21 cellular contexts compared by ENCODE assay signal in the genomic region with DNA sequence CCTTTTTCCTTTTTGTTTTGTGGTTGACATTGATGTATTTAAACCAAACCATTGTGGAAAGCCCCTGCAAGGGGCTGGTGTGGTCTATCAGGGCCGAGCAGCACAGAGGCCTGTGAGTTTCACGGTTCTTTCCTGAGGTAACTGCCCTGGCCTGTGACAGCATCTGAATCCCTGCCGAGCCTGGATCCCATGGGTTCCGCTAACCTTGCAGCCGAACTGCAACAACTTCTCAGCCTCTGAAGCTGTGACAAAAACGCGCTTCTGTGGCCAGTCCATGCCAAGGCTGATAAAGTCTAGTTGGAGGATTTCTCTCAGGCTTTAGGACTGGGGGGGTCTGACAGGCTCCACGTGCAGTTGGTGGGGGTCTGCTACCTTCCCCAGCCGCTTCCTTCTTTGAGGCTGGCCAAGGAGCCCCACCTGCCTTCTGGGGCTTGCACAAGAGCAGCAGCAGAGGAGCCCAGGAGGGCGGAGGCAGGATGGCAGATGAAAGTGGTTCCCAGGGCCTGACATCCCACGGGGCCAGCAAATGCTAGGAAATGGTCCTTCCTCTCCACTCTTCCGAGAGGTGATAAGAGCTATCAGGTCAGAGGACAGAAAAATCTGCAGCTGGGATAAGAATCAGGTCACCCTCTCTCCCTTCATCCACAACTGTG.
A peak's percentile ranks its signal among the peaks of the same experiment; 100 is the strongest.
DNase-seq lines count a peak whose midpoint lies in the region; ATAC-seq and TF ChIP-seq lines count a peak whose summit lies in the region.
"Had no signal": no experiment of that assay in that cellular context is flagged by ENCODE, and none has a peak within 500 bp of the region (broad histone marks: within the 10 kb centered on the region; RNA-seq: fewer than 3 reads in every experiment).

No MANE protein-coding gene starts in this region.

- H3K79me1 ChIP-seq in neuronal stem cell (ENCODE audit: low read depth, low read length): no peaks in the 10 kb centered on the region

- H2BK12ac ChIP-seq in neuronal stem cell (ENCODE audit: low read length): no peak overlapping the region

- H3K9me3 ChIP-seq in neuronal stem cell (replicated peaks in 1 of 2; ENCODE audit: control insufficient read depth in 2 of 2, insufficient read depth in 1 of 2, low read depth in 1 of 2, low read length in 2 of 2): no peaks in the 10 kb centered on the region
- H3K9me3 ChIP-seq: Peyer's patch had no signal

- H3K27me3 Mint-ChIP-seq in activated T-cell treated with anti-CD3 and anti-CD28 coated beads, Interleukin-2, amount 50 U/mL, for 72 hours (ENCODE audit: low read depth): no peaks in the 10 kb centered on the region
- no peaks in the 10 kb centered on the region for H3K27me3 Mint-ChIP-seq in activated T-cell treated with anti-CD3 and anti-CD28 coated beads, Interleukin-2, amount 50 U/mL, for 4 hours (ENCODE audit: low read depth)
- H3K27me3 Mint-ChIP-seq: B cell; CD4-positive, CD25-positive, alpha-beta regulatory T cell had no signal

- no peak overlapping the region for H4K91ac ChIP-seq in neuronal stem cell (ENCODE audit: low read depth, low read length, poor library complexity)

- H3K36me3 ChIP-seq in neuronal stem cell (replicated peaks in 1 of 2; ENCODE audit: control insufficient read depth in 2 of 2, insufficient read depth in 2 of 2, low read length in 2 of 2): peaks cover 0 to 99% of the 10 kb centered on the region in 2 donors

- H3K36me3 Mint-ChIP-seq in activated T-cell treated with anti-CD3 and anti-CD28 coated beads, Interleukin-2, amount 50 U/mL, for 72 hours (ENCODE audit: insufficient read depth in 2 of 2): peaks cover 4 to 24% of the 10 kb centered on the region in 2 donors
- peaks cover 36% of the 10 kb centered on the region for H3K36me3 Mint-ChIP-seq in activated T-cell treated with anti-CD3 and anti-CD28 coated beads, Interleukin-2, amount 50 U/mL, for 4 hours (ENCODE audit: insufficient read depth)

- no peak overlapping the region for H2BK15ac ChIP-seq in neuronal stem cell (ENCODE audit: low read length)

- H3K4me1 Mint-ChIP-seq in activated T-cell treated with anti-CD3 and anti-CD28 coated beads, Interleukin-2, amount 50 U/mL, for 72 hours (ENCODE audit: low read depth): peaks cover 4% of the 10 kb centered on the region
- peaks cover 3% of the 10 kb centered on the region for H3K4me1 Mint-ChIP-seq in activated T-cell treated with anti-CD3 and anti-CD28 coated beads, Interleukin-2, amount 50 U/mL, for 4 hours (ENCODE audit: low read depth)

- H3K27me3 ChIP-seq in neuronal stem cell (ENCODE audit: control insufficient read depth in 3 of 3, insufficient read depth in 3 of 3, low read depth in 1 of 3, low read length in 3 of 3): no peaks in the 10 kb centered on the region
- H3K27me3 ChIP-seq: Peyer's patch had no signal

- H3K4me3 ChIP-seq in neuronal stem cell (ENCODE audit: low read length in 2 of 2): no peak overlapping the region
- H3K4me3 ChIP-seq: GM12878, Peyer's patch had no signal

- H3K23ac ChIP-seq in neuronal stem cell (ENCODE audit: low read depth, low read length, poor library complexity): no peak overlapping the region

- DNase-seq in activated T-cell treated with anti-CD3 and anti-CD28 coated beads, Interleukin-2, amount 50 U/mL, for 72 hours: no peak
- DNase-seq in activated T-cell treated with anti-CD3 and anti-CD28 coated beads, Interleukin-2, amount 50 U/mL, for 4 hours: no peak
- DNase-seq in neuronal stem cell (ENCODE audit: low spot score) (no peak), middle frontal gyrus (ENCODE audit: extremely low spot score, low spot score) (no peak), amniotic stem cell (lab: John Stamatoyannopoulos, UW) (no peak), SK-N-DZ (ENCODE audit: low spot score) (no peak)
- DNase-seq: CD4-positive, CD25-positive, alpha-beta regulatory T cell; DND-41; H9; HFFc6; NCI-H1105; NCI-H146; NCI-H2029; NCI-H2171; NCI-H345; NCI-H524; Peyer's patch had no signal

- H3K4me1 ChIP-seq in neuronal stem cell (ENCODE audit: control insufficient read depth in 2 of 2, insufficient read depth in 1 of 2, low read depth in 1 of 2, low read length in 2 of 2): peaks cover 0 to 4% of the 10 kb centered on the region in 2 donors

- no peak overlapping the region for H3K4me3 Mint-ChIP-seq in activated T-cell treated with anti-CD3 and anti-CD28 coated beads, Interleukin-2, amount 50 U/mL, for 72 hours
- H3K4me3 Mint-ChIP-seq in activated T-cell treated with anti-CD3 and anti-CD28 coated beads, Interleukin-2, amount 50 U/mL, for 4 hours: no peak overlapping the region
- H3K4me3 Mint-ChIP-seq: B cell; CD4-positive, CD25-positive, alpha-beta regulatory T cell; H9; HFFc6 had no signal

- no peak overlapping the region for H3K18ac ChIP-seq in neuronal stem cell (ENCODE audit: low read length)

- no peak overlapping the region for H3K9ac ChIP-seq in neuronal stem cell (ENCODE audit: low read depth, low read length, poor library complexity)
- H3K9ac ChIP-seq: KMS-11 had no signal

- TF ChIP-seq CTCF in VCaP (conservative IDR thresholded peaks at IDR 0.05): no peak

- no peak overlapping the region for H3K14ac ChIP-seq in neuronal stem cell (ENCODE audit: low read length)

- no peak overlapping the region for H2AFZ ChIP-seq in neuronal stem cell (ENCODE audit: low read length)

- ATAC-seq in activated T-cell treated with anti-CD3 and anti-CD28 coated beads, Interleukin-2, amount 50 U/mL, for 72 hours (replicated peaks in 1 of 2): no peak
- ATAC-seq in activated T-cell treated with anti-CD3 and anti-CD28 coated beads, Interleukin-2, amount 50 U/mL, for 4 hours: no peak
- ATAC-seq: GM12878 had no signal

- no peak overlapping the region for H3K4me2 ChIP-seq in neuronal stem cell (ENCODE audit: insufficient read depth, low read length, poor library complexity, severe bottlenecking)
- H3K4me2 ChIP-seq: KMS-11 had no signal

- H2BK120ac ChIP-seq in neuronal stem cell (ENCODE audit: low read depth, low read length): no peak overlapping the region

- no peak overlapping the region for H2BK5ac ChIP-seq in neuronal stem cell (ENCODE audit: low read length)

- peak overlapping the region; percentile 11 for H2AK5ac ChIP-seq in neuronal stem cell (ENCODE audit: low read depth, low read length)

- H4K8ac ChIP-seq in neuronal stem cell (ENCODE audit: low read depth, low read length): no peak overlapping the region

- H3K27ac ChIP-seq in VCaP (peak overlapping the region; percentile 14; the same call in 1 of the 2 replicates), neuronal stem cell (replicated peaks; ENCODE audit: low read length) (no peak overlapping the region)
- H3K27ac ChIP-seq: KMS-11, Peyer's patch had no signal

- H3K4ac ChIP-seq in neuronal stem cell (ENCODE audit: low read length): no peak overlapping the region

- peak overlapping the region; percentile 75 for H3K27ac Mint-ChIP-seq in activated T-cell treated with anti-CD3 and anti-CD28 coated beads, Interleukin-2, amount 50 U/mL, for 72 hours
- H3K27ac Mint-ChIP-seq: B cell, HFFc6 had no signal

- WGBS in neuronal stem cell (ENCODE audit: extremely low coverage in 2 of 2, insufficient read length in 2 of 2, insufficient replicate concordance in 1 of 2), 2 donors: no CpG with 5 or more reads among the region's 12 CpGs

- H3K9me3 Mint-ChIP-seq in activated T-cell treated with anti-CD3 and anti-CD28 coated beads, Interleukin-2, amount 50 U/mL, for 72 hours: no peaks in the 10 kb centered on the region
- no peaks in the 10 kb centered on the region for H3K9me3 Mint-ChIP-seq in activated T-cell treated with anti-CD3 and anti-CD28 coated beads, Interleukin-2, amount 50 U/mL, for 4 hours
- H3K9me3 Mint-ChIP-seq: H9, HFFc6 had no signal
